Comparison of ENCODE assay signal across 8 cellular contexts in the genomic region with DNA sequence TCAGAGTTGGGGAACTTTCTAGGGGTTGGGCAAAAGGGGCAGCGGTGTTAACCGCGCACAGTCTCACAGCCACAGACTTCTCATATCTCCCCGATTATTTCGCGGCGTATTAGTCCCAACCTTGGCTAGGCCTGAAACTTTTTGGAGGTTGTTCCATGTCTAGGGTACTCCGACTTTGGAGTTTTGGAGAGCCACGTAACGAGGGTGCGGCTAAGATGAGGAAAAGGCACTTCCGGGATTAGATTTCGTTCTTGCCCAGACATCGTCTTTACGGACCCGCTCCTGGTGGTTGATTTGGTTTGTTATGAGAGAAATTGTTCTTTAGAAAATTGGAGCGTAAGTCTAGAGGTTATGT. TPM values are rescaled to one million over a fixed set of nuclear protein-coding genes. Genes with fewer than 3 reads are reported as not detected.
DNase-seq lines count a peak whose midpoint lies in the region; ATAC-seq, FAIRE-seq and TF ChIP-seq lines count a peak whose summit lies in the region.

No MANE protein-coding gene starts in this region.

- H3K27ac Mint-ChIP-seq in activated naive CD8-positive, alpha-beta T cell treated with anti-CD3 and anti-CD28 coated beads for 36 hours, result peak overlapping the region; percentile 95
- H3K27ac Mint-ChIP-seq in stimulated activated naive B cell treated with anti-CD40 and anti-IgM and Interleukin-4, amounts not matched to agents 10 μg/mL and 1 μg/mL and 100 μg/mL, for 72 hours, result peak overlapping the region; percentile 100

- ATAC-seq in stimulated activated naive B cell treated with anti-CD40 and anti-IgM and Interleukin-4, amounts not matched to agents 10 μg/mL and 1 μg/mL and 100 μg/mL, for 72 hours (replicated peaks), result no peak
- no peak for ATAC-seq in HG03439 (IDR thresholded peaks at IDR 0.05; ENCODE audit: unreplicated experiment)
- ATAC-seq in GM19023 (IDR thresholded peaks at IDR 0.05; ENCODE audit: unreplicated experiment), result no peak

- no peaks in the 10 kb centered on the region for H3K27me3 Mint-ChIP-seq in activated naive CD8-positive, alpha-beta T cell treated with anti-CD3 and anti-CD28 coated beads for 36 hours
- no peaks in the 10 kb centered on the region for H3K27me3 Mint-ChIP-seq in stimulated activated naive B cell treated with anti-CD40 and anti-IgM and Interleukin-4, amounts not matched to agents 10 μg/mL and 1 μg/mL and 100 μg/mL, for 72 hours

- no peaks in the 10 kb centered on the region for H3K9me3 Mint-ChIP-seq in activated naive CD8-positive, alpha-beta T cell treated with anti-CD3 and anti-CD28 coated beads for 36 hours
- no peaks in the 10 kb centered on the region for H3K9me3 Mint-ChIP-seq in stimulated activated naive B cell treated with anti-CD40 and anti-IgM and Interleukin-4, amounts not matched to agents 10 μg/mL and 1 μg/mL and 100 μg/mL, for 72 hours

- H3K9ac ChIP-seq in Karpas-422 (ENCODE audit: low read length) (peak overlapping the region; percentile 91), iPS-15b (ENCODE audit: low read depth, low read length) (peak overlapping the region; percentile 87)

- FAIRE-seq in GM12891 (lab: Jason Lieb, UNC), result no peak

- H3K9me3 ChIP-seq in Karpas-422 (ENCODE audit: low read length) (no peaks in the 10 kb centered on the region), iPS-15b (ENCODE audit: control insufficient read depth, insufficient read depth, low read length) (no peaks in the 10 kb centered on the region)

- no peaks in the 10 kb centered on the region for H3K9me2 ChIP-seq in Karpas-422 (replicated peaks; ENCODE audit: insufficient read depth, low read length)

- peaks cover 91% of the 10 kb centered on the region for H3K79me2 ChIP-seq in Karpas-422 (ENCODE audit: low read length)

- H3K4me3 ChIP-seq in Karpas-422 (ENCODE audit: low read length), result peak overlapping the region; percentile 97
- peak overlapping the region; percentile 99 for H3K4me3 ChIP-seq in iPS-15b (ENCODE audit: low read depth, low read length)

- H3K4me2 ChIP-seq in Karpas-422 (ENCODE audit: low read depth, low read length, poor library complexity, severe bottlenecking), result peak overlapping the region; percentile 94

- peaks cover 5% of the 10 kb centered on the region for H3K36me3 Mint-ChIP-seq in activated naive CD8-positive, alpha-beta T cell treated with anti-CD3 and anti-CD28 coated beads for 36 hours
- H3K36me3 Mint-ChIP-seq in stimulated activated naive B cell treated with anti-CD40 and anti-IgM and Interleukin-4, amounts not matched to agents 10 μg/mL and 1 μg/mL and 100 μg/mL, for 72 hours, result peaks cover 0 to 7% of the 10 kb centered on the region in 2 donors

- no peak for TF ChIP-seq POLR2A in GM12891 (IDR thresholded peaks at IDR 0.05; ENCODE audit: low read depth, low read length)

- DNase-seq in EH (ENCODE audit: low read depth) (peak; percentile 68), Karpas-422 (peak; percentile 74), GM12891 (ENCODE audit: insufficient read length, low spot score) (no peak)
- DNase-seq in activated naive CD8-positive, alpha-beta T cell treated with anti-CD3 and anti-CD28 coated beads for 36 hours, result peak; percentile 7
- no peak for DNase-seq in stimulated activated naive B cell treated with anti-CD40 and anti-IgM and Interleukin-4, amounts not matched to agents 10 μg/mL and 1 μg/mL and 100 μg/mL, for 72 hours

- H3K4me1 ChIP-seq in Karpas-422 (ENCODE audit: low read length), result peaks cover 68% of the 10 kb centered on the region
- H3K4me1 ChIP-seq in iPS-15b (ENCODE audit: control insufficient read depth, insufficient read depth, low read length), result peaks cover 3% of the 10 kb centered on the region

- no peaks in the 10 kb centered on the region for H3K27me3 ChIP-seq in Karpas-422 (ENCODE audit: low read length)
- no peaks in the 10 kb centered on the region for H3K27me3 ChIP-seq in iPS-15b (ENCODE audit: control insufficient read depth, insufficient read depth, low read length)

- H4K20me1 ChIP-seq in Karpas-422 (ENCODE audit: insufficient read depth, low read depth, low read length), result peaks cover 54% of the 10 kb centered on the region

- H3K36me3 ChIP-seq in Karpas-422 (ENCODE audit: insufficient read depth, low read length), result no peaks in the 10 kb centered on the region
- H3K36me3 ChIP-seq in iPS-15b (ENCODE audit: control insufficient read depth, insufficient read depth, low read length), result no peaks in the 10 kb centered on the region

- peaks cover 56% of the 10 kb centered on the region for H3K4me1 Mint-ChIP-seq in activated naive CD8-positive, alpha-beta T cell treated with anti-CD3 and anti-CD28 coated beads for 36 hours
- peaks cover 31 to 52% of the 10 kb centered on the region in 2 donors for H3K4me1 Mint-ChIP-seq in stimulated activated naive B cell treated with anti-CD40 and anti-IgM and Interleukin-4, amounts not matched to agents 10 μg/mL and 1 μg/mL and 100 μg/mL, for 72 hours

- peak overlapping the region; percentile 55 for H3K27ac ChIP-seq in Karpas-422 (ENCODE audit: low read length)

- H2AFZ ChIP-seq in Karpas-422 (ENCODE audit: low read length), result peak overlapping the region; percentile 40; the same call in 1 of the 2 replicates

- H3K4me3 Mint-ChIP-seq in activated naive CD8-positive, alpha-beta T cell treated with anti-CD3 and anti-CD28 coated beads for 36 hours, result peak overlapping the region; percentile 95
- H3K4me3 Mint-ChIP-seq in stimulated activated naive B cell treated with anti-CD40 and anti-IgM and Interleukin-4, amounts not matched to agents 10 μg/mL and 1 μg/mL and 100 μg/mL, for 72 hours, result peak overlapping the region; percentile 90 to 98

TF ChIP-seq in GM12891, 5 proteins besides CTCF, POLR2A, EP300 and RAD21:
- TF ChIP-seq TAF1 (IDR thresholded peaks at IDR 0.05; ENCODE audit: low read depth, low read length), result no peak
- TF ChIP-seq POU2F2 (IDR thresholded peaks at IDR 0.05; ENCODE audit: low read depth, low read length), result no peak

RNA-seq across cellular contexts. Expression of a gene that starts 0.5 kb away (rescaled TPM):
- 46.1 and 69.4 TPM in 2 replicates for total RNA-seq in Karpas-422 (2014; rRNA removed; shearing (Covaris generic); ENCODE audit: low replicate concordance)
- 100 to 1,000 TPM; 103 to 108 TPM for total RNA-seq in activated naive CD8-positive, alpha-beta T cell treated with anti-CD3 and anti-CD28 coated beads for 36 hours
- polyA plus RNA-seq in GM12891 (2012; ENCODE audit: low read depth, missing spikeins), result 54.3 TPM

RNA-seq across cellular contexts. Expression of a gene that starts 1.1 kb away (rescaled TPM):
- total RNA-seq in Karpas-422 (2014; rRNA removed; shearing (Covaris generic); ENCODE audit: low replicate concordance), result 72.3 and 90.3 TPM in 2 replicates
- 10 to 100 TPM; 52.6 to 54.5 TPM for total RNA-seq in activated naive CD8-positive, alpha-beta T cell treated with anti-CD3 and anti-CD28 coated beads for 36 hours
- polyA plus RNA-seq in GM12891 (2012; ENCODE audit: low read depth, missing spikeins), result 19.0 TPM

Comparison
In these comparisons a context has a peak if more than half of its experiments do, and no peak if none do; other contexts are left out.
1. DNase-seq: peak in EH (single experiment), Karpas-422 (single experiment) and activated naive CD8-positive, alpha-beta T cell treated with anti-CD3 and anti-CD28 coated beads for 36 hours (single experiment); none in stimulated activated naive B cell treated with anti-CD40 and anti-IgM and Interleukin-4, amounts not matched to agents 10 μg/mL and 1 μg/mL and 100 μg/mL, for 72 hours (single experiment) and GM12891 (single experiment).